In the genomic region with DNA sequence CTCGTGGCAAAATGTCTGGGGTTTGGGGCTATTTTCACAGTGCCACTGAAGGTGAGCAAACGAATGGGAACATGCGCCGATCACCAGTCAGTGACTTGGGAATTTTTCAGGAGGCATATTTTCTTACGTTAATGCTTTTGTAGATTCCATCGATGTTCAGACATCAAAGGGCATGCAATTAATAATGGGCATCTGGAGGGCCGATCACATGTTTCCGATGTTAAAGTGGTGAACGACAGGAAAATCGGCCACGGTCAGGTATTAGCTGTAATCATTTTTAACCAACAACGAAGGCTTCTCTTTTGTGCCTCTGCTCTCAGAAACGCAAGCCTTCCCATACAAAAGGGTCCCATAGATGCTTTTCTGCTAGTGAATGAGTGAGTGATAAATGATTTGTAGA, we compare ENCODE assay signal across 19 cellular contexts.
DNase-seq lines count a peak whose midpoint lies in the region; TF ChIP-seq lines count a peak whose summit lies in the region.
"Had no signal": no experiment of that assay in that cellular context is flagged by ENCODE, and none has a peak within 500 bp of the region (broad histone marks: within the 10 kb centered on the region; RNA-seq: fewer than 3 reads in every experiment).

No MANE protein-coding gene starts in this region.

- H4K20me1 ChIP-seq in Karpas-422 (ENCODE audit: insufficient read depth, low read depth, low read length), result no peaks in the 10 kb centered on the region
- H4K20me1 ChIP-seq: BLaER1 had no signal

- in situ Hi-C loops in transverse colon (cut with MboI; ENCODE audit: low pct_ligation_motif_present in 1 of 4, low pct_unique_long_range_greater_than_20kb in 1 of 4, low sequenced_read_pairs in 3 of 4), result loop anchor here in 1 of 4 donors (25.0 kb wide), 1 partner anchor 152 kb away; the partner anchor contains the start of gene PITX1

- no peaks in the 10 kb centered on the region for H3K9me2 ChIP-seq in Karpas-422 (replicated peaks; ENCODE audit: insufficient read depth, low read length)

- DNase-seq in Karpas-422 (no peak), adipocyte (ENCODE audit: low read depth) (peak; percentile 55), mesothelial cell of epicardium (ENCODE audit: low spot score in 2 of 2, unreplicated experiment in 2 of 2) (no peak), transverse colon (no peak), EL (no peak)
- DNase-seq in activated CD4-positive, alpha-beta memory T cell treated with anti-CD3 and anti-CD28 coated beads for 36 hours, result no peak
- DNase-seq: CD4-positive, alpha-beta T cell; COR-L47; DMS 273 treated with DMSO at 0.1 percent for 48 hours; GM23248; H9; NCI-H1105; NCI-H146; NCI-H2029; NCI-H2227 treated with DMSO at 0.1 percent for 48 hours; NCI-H510A; NCI-H748 treated with DMSO at 0.1 percent for 48 hours had no signal

- H3K4me1 Mint-ChIP-seq in mesothelial cell of epicardium, result peaks cover 48% of the 10 kb centered on the region
- peaks cover 7% of the 10 kb centered on the region for H3K4me1 Mint-ChIP-seq in activated CD4-positive, alpha-beta memory T cell treated with anti-CD3 and anti-CD28 coated beads for 36 hours (ENCODE audit: low read depth)

- no peaks in the 10 kb centered on the region for H3K36me3 Mint-ChIP-seq in mesothelial cell of epicardium
- H3K36me3 Mint-ChIP-seq in activated CD4-positive, alpha-beta memory T cell treated with anti-CD3 and anti-CD28 coated beads for 36 hours, result no peaks in the 10 kb centered on the region

- 40% methylated on average over 13 of the region's 13 CpGs for WGBS in urinary bladder
- 84% methylated on average over 13 of the region's 13 CpGs for WGBS in transverse colon (ENCODE audit: low coverage in 1 of 2), 2 donors

- H3K36me3 ChIP-seq in Karpas-422 (ENCODE audit: insufficient read depth, low read length) (no peaks in the 10 kb centered on the region), adipocyte (ENCODE audit: control insufficient read depth, insufficient read depth, low read length, severe bottlenecking) (no peaks in the 10 kb centered on the region), urinary bladder (ENCODE audit: insufficient read depth) (no peaks in the 10 kb centered on the region), transverse colon (no peaks in the 10 kb centered on the region)
- H3K36me3 ChIP-seq: BLaER1 had no signal

- 0 out of 2 replicates have a peak, but pooled peaks cover 2% of the 10 kb centered on the region for H3K79me2 ChIP-seq in Karpas-422 (ENCODE audit: low read length)

- H3K4me3 ChIP-seq in Karpas-422 (ENCODE audit: low read length) (no peak overlapping the region), adipocyte (ENCODE audit: low read length) (no peak overlapping the region), urinary bladder (ENCODE audit: low read depth, low read length) (no peak overlapping the region), transverse colon (no peak overlapping the region)
- H3K4me3 ChIP-seq: BLaER1, GM23248 had no signal

- H2AFZ ChIP-seq in Karpas-422 (ENCODE audit: low read length), result no peak overlapping the region
- H2AFZ ChIP-seq: GM23248 had no signal

- no peaks in the 10 kb centered on the region for H3K9me3 ChIP-seq in Karpas-422 (ENCODE audit: low read length)
- no peaks in the 10 kb centered on the region for H3K9me3 ChIP-seq in adipocyte (ENCODE audit: control insufficient read depth, low read length)
- no peaks in the 10 kb centered on the region for H3K9me3 ChIP-seq in transverse colon

- H3K4me3 Mint-ChIP-seq in mesothelial cell of epicardium, result peak overlapping the region; percentile 33
- no peak overlapping the region for H3K4me3 Mint-ChIP-seq in activated CD4-positive, alpha-beta memory T cell treated with anti-CD3 and anti-CD28 coated beads for 36 hours
- H3K4me3 Mint-ChIP-seq: CD4-positive, alpha-beta T cell; H9 had no signal

- TF ChIP-seq CTCF in mesothelial cell of epicardium (IDR thresholded peaks at IDR 0.05; ENCODE audit: unreplicated experiment) (no peak), transverse colon (IDR thresholded peaks at IDR 0.05) (no peak)

- peaks cover 85% of the 10 kb centered on the region for H3K4me1 ChIP-seq in Karpas-422 (ENCODE audit: low read length)
- H3K4me1 ChIP-seq in adipocyte (ENCODE audit: control insufficient read depth, insufficient read depth, low read length), result peaks cover 6% of the 10 kb centered on the region
- peaks cover 4% of the 10 kb centered on the region for H3K4me1 ChIP-seq in urinary bladder (ENCODE audit: insufficient read depth)
- peaks cover 3 to 11% (median 5%) of the 10 kb centered on the region in 4 donors for H3K4me1 ChIP-seq in transverse colon

- intact Hi-C loops in transverse colon (cut with DNase I; ENCODE audit: low total_unique reads), result no loop called here
- intact Hi-C loops in activated CD4-positive, alpha-beta memory T cell treated with anti-CD3 and anti-CD28 coated beads for 36 hours (cut with micrococcal nuclease), result no loop called here

- H3K9me3 Mint-ChIP-seq in mesothelial cell of epicardium, result no peaks in the 10 kb centered on the region
- H3K9me3 Mint-ChIP-seq in activated CD4-positive, alpha-beta memory T cell treated with anti-CD3 and anti-CD28 coated beads for 36 hours, result no peaks in the 10 kb centered on the region
- H3K9me3 Mint-ChIP-seq: CD4-positive, alpha-beta T cell; H9 had no signal

- no peak overlapping the region for H3K9ac ChIP-seq in Karpas-422 (ENCODE audit: low read length)
- no peak overlapping the region for H3K9ac ChIP-seq in adipocyte (ENCODE audit: low read length)
- H3K9ac ChIP-seq: BLaER1, GM23248 had no signal

- H3K27me3 ChIP-seq in Karpas-422 (ENCODE audit: low read length) (no peaks in the 10 kb centered on the region), adipocyte (replicated peaks; ENCODE audit: control insufficient read depth, insufficient read depth, low read length) (peaks cover 3% of the 10 kb centered on the region), transverse colon (peaks cover 61% of the 10 kb centered on the region)

- H3K27ac ChIP-seq in Karpas-422 (ENCODE audit: low read length), result peak overlapping the region; percentile 95
- peak overlapping the region; percentile 48 for H3K27ac ChIP-seq in urinary bladder (ENCODE audit: low read depth)
- H3K27ac ChIP-seq in transverse colon, result peak overlapping the region in 1 of 4 donors; percentile 34
- H3K27ac ChIP-seq: BLaER1, GM23248 had no signal

- peaks cover 30% of the 10 kb centered on the region for H3K27me3 Mint-ChIP-seq in mesothelial cell of epicardium (ENCODE audit: low read depth)
- H3K27me3 Mint-ChIP-seq in activated CD4-positive, alpha-beta memory T cell treated with anti-CD3 and anti-CD28 coated beads for 36 hours, result peaks cover 29% of the 10 kb centered on the region

- POLR2A ChIA-PET in activated CD4-positive, alpha-beta memory T cell treated with anti-CD3 and anti-CD28 coated beads for 36 hours (lab: Charles Lee), result no interaction called here

- CTCF ChIA-PET in activated CD4-positive, alpha-beta memory T cell treated with anti-CD3 and anti-CD28 coated beads for 36 hours (lab: Charles Lee), result no interaction called here

- peak overlapping the region; percentile 88 for H3K27ac Mint-ChIP-seq in mesothelial cell of epicardium
- H3K27ac Mint-ChIP-seq in activated CD4-positive, alpha-beta memory T cell treated with anti-CD3 and anti-CD28 coated beads for 36 hours, result no peak overlapping the region
- H3K27ac Mint-ChIP-seq: CD4-positive, alpha-beta T cell; H9 had no signal

- TF ChIP-seq EP300 in transverse colon (IDR thresholded peaks at IDR 0.05; ENCODE audit: low read depth), result no peak

- peak overlapping the region; percentile 71 for H3K4me2 ChIP-seq in Karpas-422 (ENCODE audit: low read depth, low read length, poor library complexity, severe bottlenecking)
- H3K4me2 ChIP-seq: BLaER1 had no signal

- TF ChIP-seq POLR2A in transverse colon (IDR thresholded peaks at IDR 0.05), result no peak
